In genomic region chr12:49832836-49833421, GRCh38 we compare ENCODE assay signal across 17 cellular contexts. TPM values are rescaled to one million over a fixed set of nuclear protein-coding genes. Genes with fewer than 3 reads are reported as not detected.
DNase-seq lines count a peak whose midpoint lies in the region; TF ChIP-seq lines count a peak whose summit lies in the region.
"Had no signal": no experiment of that assay in that cellular context is flagged by ENCODE, and none has a peak within 500 bp of the region (broad histone marks: within the 10 kb centered on the region; RNA-seq: fewer than 3 reads in every experiment).

No MANE protein-coding gene starts in this region.

- POLR2A ChIA-PET in A673 (lab: Charles Lee; ENCODE audit: low non-redundant PET): no interaction called here

- no peaks in the 10 kb centered on the region for H3K27me3 ChIP-seq in A673 (replicated peaks; ENCODE audit: insufficient read depth, low read depth, low read length, poor library complexity)
- H3K27me3 ChIP-seq: BLaER1 treated with 17β-estradiol and CSF1 and Interleukin-3, amounts not matched to agents 10 nM and 100 nM; esophagus squamous epithelium had no signal

- intact Hi-C loops in A673 (cut with micrococcal nuclease; ENCODE audit: unreplicated experiment): no loop called here

- no peaks in the 10 kb centered on the region for H3K36me3 ChIP-seq in A673 (ENCODE audit: insufficient read depth, low read length, poor library complexity, severe bottlenecking)
- H3K36me3 ChIP-seq: BLaER1 treated with 17β-estradiol and CSF1 and Interleukin-3, amounts not matched to agents 10 nM and 100 nM had no signal

- DNase-seq in A673 (ENCODE audit: low spot score): peak; percentile 45
- peak; percentile 65 for DNase-seq in GM04504 (ENCODE audit: low read depth)
- peak; percentile 82 for DNase-seq in SW480 (ENCODE audit: low spot score)
- DNase-seq in fibroblast of peridontal ligament (ENCODE audit: extremely low read depth): peak; percentile 82
- DNase-seq in NCI-H1436 (lab: John Stamatoyannopoulos, UW): no peak
- no peak for DNase-seq in NCI-H1436 treated with DMSO at 0.1 percent for 48 hours (lab: John Stamatoyannopoulos, UW)
- DNase-seq in activated CD4-positive, CD25-positive, alpha-beta regulatory T cell (lab: John Stamatoyannopoulos, UW): no peak
- DNase-seq in ecto neural progenitor cell (ENCODE audit: low spot score): no peak
- DNase-seq: activated naive CD4-positive, alpha-beta T cell treated with anti-CD3 and anti-CD28 coated beads, Interleukin-2, amount 50 U/mL, for 16 hours; esophagus squamous epithelium; immature natural killer cell; NCI-H1417; NCI-H526 treated with DMSO at 0.1 percent for 48 hours; psoas muscle; SHP77; stimulated activated CD4-positive, alpha-beta T cell treated with anti-CD3 and anti-CD28 coated beads, Interleukin-1b, Interleukin-23, amount 100 ng/mL, for 48 hours had no signal

- BruUV-seq in A673 (replicated peaks; lab: Mats Ljungman, UMichigan): no TSS peak

- H3K27ac ChIP-seq in A673 (ENCODE audit: low read depth, low read length, poor library complexity, severe bottlenecking): peak overlapping the region; percentile 58
- H3K27ac ChIP-seq: BLaER1 treated with 17β-estradiol and CSF1 and Interleukin-3, amounts not matched to agents 10 nM and 100 nM; esophagus squamous epithelium; psoas muscle had no signal

- peaks cover 22% of the 10 kb centered on the region for H3K4me1 ChIP-seq in A673 (ENCODE audit: insufficient read depth, low read length, poor library complexity, severe bottlenecking)

- no peaks in the 10 kb centered on the region for H3K9me3 ChIP-seq in A673 (ENCODE audit: low read depth, low read length, poor library complexity, severe bottlenecking)
- H3K9me3 ChIP-seq: BLaER1 treated with 17β-estradiol and CSF1 and Interleukin-3, amounts not matched to agents 10 nM and 100 nM; esophagus squamous epithelium; psoas muscle had no signal

- no peak overlapping the region for H3K4me3 ChIP-seq in A673 (ENCODE audit: low read depth, low read length, poor library complexity, severe bottlenecking)
- H3K4me3 ChIP-seq: BLaER1 treated with 17β-estradiol and CSF1 and Interleukin-3, amounts not matched to agents 10 nM and 100 nM; esophagus squamous epithelium; psoas muscle had no signal

- no peak for TF ChIP-seq CTCF in A673 (conservative IDR thresholded peaks at IDR 0.05; ENCODE audit: low read depth, low read length)

- CTCF ChIA-PET in A673 (lab: Charles Lee): interaction anchor here (0.6 kb wide), 1 partner anchor 221 kb away, joined by 3 read pairs; no protein-coding TSS in a partner anchor

RNA-seq across cellular contexts. Expression of gene NCKAP5L, which starts 4.7 kb away (rescaled TPM):
- 28.2 and 29.0 TPM in 2 replicates for total RNA-seq in A673 (2021)

RNA-seq across cellular contexts. Expression of gene BCDIN3D, which starts 10.0 kb away (rescaled TPM):
- 5.7 and 6.4 TPM in 2 replicates for total RNA-seq in A673 (2021)

Comparison
In these comparisons a context has a peak if more than half of its experiments do, and no peak if none do; other contexts are left out.
1. DNase-seq: peak in A673 (single experiment), GM04504 (single experiment), SW480 (single experiment) and fibroblast of peridontal ligament (single experiment); none in NCI-H1436 (single experiment), NCI-H1436 treated with DMSO at 0.1 percent for 48 hours (single experiment), activated CD4-positive, CD25-positive, alpha-beta regulatory T cell (0 of 4) and ecto neural progenitor cell (single experiment).